9 cellular contexts compared by ENCODE assay signal in the genomic region with DNA sequence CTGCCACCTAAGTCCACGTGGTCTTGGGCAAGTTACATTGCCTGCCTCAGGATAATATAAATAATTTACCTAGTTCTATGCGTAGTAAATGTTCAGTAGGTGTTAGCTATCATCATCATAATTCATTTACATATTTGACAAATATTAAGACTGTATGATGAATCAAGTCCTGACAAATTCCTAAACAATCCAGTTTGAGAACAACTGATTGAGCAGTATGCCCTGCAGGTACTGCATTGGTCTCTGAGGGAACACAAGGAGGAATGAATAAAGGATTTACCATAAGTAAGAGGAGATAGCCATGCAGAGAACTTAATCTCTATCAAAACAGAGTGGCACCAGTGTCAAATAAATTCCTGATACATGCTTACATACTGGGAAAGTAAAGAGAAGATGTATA.
"Had no signal": no experiment of that assay in that cellular context is flagged by ENCODE, and none has a peak within 500 bp of the region (broad histone marks: within the 10 kb centered on the region; RNA-seq: fewer than 3 reads in every experiment).

No MANE protein-coding gene starts in this region.

- H2AFZ ChIP-seq: GM23248 had no signal

- H3K27ac Mint-ChIP-seq: HFFc6, IgD-negative memory B cell had no signal

- H3K4me3 ChIP-seq: GM23248, HAP-1 had no signal

- DNase-seq: GM23248, GOT3, H7, HFFc6 had no signal

- H3K27ac ChIP-seq: GM23248, HL-60 had no signal

- H3K9me3 ChIP-seq: HAP-1 had no signal

- H3K4me1 ChIP-seq: HAP-1 had no signal

- ATAC-seq: HCT116, HepG2 had no signal

- H3K9ac ChIP-seq: GM23248 had no signal

- H3K36me3 ChIP-seq: HAP-1 had no signal

- H3K36me3 Mint-ChIP-seq: IgD-negative memory B cell had no signal

- H3K4me3 Mint-ChIP-seq: HFFc6, IgD-negative memory B cell had no signal
